In genomic region chr5:40904205-40904993, GRCh38 we compare ENCODE assay signal across 8 cellular contexts.
DNase-seq lines count a peak whose midpoint lies in the region; ATAC-seq and TF ChIP-seq lines count a peak whose summit lies in the region.

No MANE protein-coding gene starts in this region.

- TF ChIP-seq CTCF in HL-60 (IDR thresholded peaks at IDR 0.05; ENCODE audit: insufficient read depth, low read length) (peak; percentile 100), astrocyte of the spinal cord (IDR thresholded peaks at IDR 0.05; ENCODE audit: low read depth, low read length) (peak; percentile 100)

- no peak overlapping the region for H3K27ac ChIP-seq in HL-60 (replicated peaks)

- DNase-seq in NCI-H2107 treated with DMSO at 0.1 percent for 48 hours (lab: John Stamatoyannopoulos, UW; ENCODE audit: unreplicated experiment) (peak; percentile 45), NCI-H2107 (lab: John Stamatoyannopoulos, UW) (no peak), HL-60 (ENCODE audit: low read depth in 1 of 2, low spot score in 1 of 2) (peak in 1 of 2 experiments; percentile 56), NOMO-1 (lab: John Stamatoyannopoulos, UW; ENCODE audit: unreplicated experiment in 2 of 2) (peak; percentile 36 to 84), astrocyte of the spinal cord (ENCODE audit: low read depth, low spot score) (peak; percentile 88), iPS-NIHi11 (ENCODE audit: low spot score) (peak; percentile 78)
- peak; percentile 14 for DNase-seq in stimulated activated CD4-positive, alpha-beta T cell treated with anti-CD3 and anti-CD28 coated beads, Interleukin-4, amount 100 ng/mL, for 24 hours

- in situ Hi-C loops in astrocyte of the spinal cord (cut with HindIII; ENCODE audit: low sequenced_read_pairs), result no loop called here

- ATAC-seq in GM21423 (IDR thresholded peaks at IDR 0.05; ENCODE audit: unreplicated experiment), result peak; percentile 94

- H3K27me3 ChIP-seq in HL-60 (ENCODE audit: insufficient read depth, poor library complexity, severe bottlenecking), result peaks cover 7% of the 10 kb centered on the region

- H3K4me3 ChIP-seq in HL-60 (replicated peaks; ENCODE audit: insufficient read depth, low read length), result no peak overlapping the region
- H3K4me3 ChIP-seq in astrocyte of the spinal cord (ENCODE audit: low read depth, low read length), result no peak overlapping the region
